ENCODE assay signal across 15 cellular contexts in the genomic region with DNA sequence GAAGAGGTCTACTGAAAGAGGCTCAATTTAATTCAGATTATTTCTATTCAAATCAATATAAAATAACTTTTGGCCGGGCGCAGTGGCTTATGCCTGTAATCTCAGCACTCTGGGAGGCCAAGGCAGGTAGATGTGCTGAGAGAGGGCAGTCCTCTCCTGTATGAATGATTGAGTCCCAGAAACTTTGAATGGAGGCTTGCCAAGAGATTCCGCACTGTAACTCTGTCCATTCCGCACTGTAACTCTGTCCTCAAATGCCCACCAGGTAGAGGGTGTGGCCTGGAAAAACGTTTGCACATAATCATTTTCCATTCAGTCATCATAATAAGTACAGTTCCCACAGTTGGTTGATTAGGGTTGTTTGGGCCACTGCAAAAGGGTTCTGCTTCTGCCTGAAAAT.
A peak's percentile ranks its signal among the peaks of the same experiment; 100 is the strongest.
DNase-seq lines count a peak whose midpoint lies in the region; ATAC-seq and TF ChIP-seq lines count a peak whose summit lies in the region.
"Had no signal": no experiment of that assay in that cellular context is flagged by ENCODE, and none has a peak within 500 bp of the region (broad histone marks: within the 10 kb centered on the region; RNA-seq: fewer than 3 reads in every experiment).

No MANE protein-coding gene starts in this region.

- DNase-seq in GM23338 (ENCODE audit: low spot score), result no peak
- no peak for DNase-seq in PC-3
- peak; percentile 31 for DNase-seq in fibroblast of mammary gland (ENCODE audit: low read depth)
- DNase-seq in skeletal muscle cell (ENCODE audit: low read depth), result peak; percentile 31
- DNase-seq in OCI-M1 (lab: John Stamatoyannopoulos, UW), result no peak
- no peak for DNase-seq in GDM1 (lab: John Stamatoyannopoulos, UW)
- DNase-seq: C1 segment of cervical spinal cord; Caco-2; CD8-positive, alpha-beta T cell; DMS153; DND-41; GM23248; H9 had no signal

- TF ChIP-seq CTCF in GM23338 (conservative IDR thresholded peaks at IDR 0.05; ENCODE audit: low read depth in 2 of 2) (no peak), PC-3 (conservative IDR thresholded peaks at IDR 0.05; ENCODE audit: low read depth, low read length) (no peak), fibroblast of mammary gland (conservative IDR thresholded peaks at IDR 0.05; ENCODE audit: control insufficient read depth, insufficient read depth, low read depth, low read length) (no peak)

- BruUV-seq in PC-3 (replicated peaks; lab: Mats Ljungman, UMichigan), result no TSS peak

- no peaks in the 10 kb centered on the region; the same call in 2 of the 3 replicates for H3K36me3 Mint-ChIP-seq in GM23338 (ENCODE audit: low read depth)
- H3K36me3 Mint-ChIP-seq: CD8-positive, alpha-beta T cell had no signal

- intact Hi-C loops in PC-3 (cut with micrococcal nuclease), result no loop called here

- H3K9me3 Mint-ChIP-seq in GM23338, result peaks cover 2% of the 10 kb centered on the region; the same call in 1 of the 3 replicates
- H3K9me3 Mint-ChIP-seq: CD8-positive, alpha-beta T cell; H9 had no signal

- H3K9me3 ChIP-seq in PC-3 (ENCODE audit: low read length), result no peaks in the 10 kb centered on the region
- H3K9me3 ChIP-seq: Caco-2 had no signal

- no peak overlapping the region for H3K27ac ChIP-seq in GM23338 (ENCODE audit: low read depth)
- H3K27ac ChIP-seq in PC-3 (ENCODE audit: low read length), result peak overlapping the region; percentile 62
- H3K27ac ChIP-seq: GM23248 had no signal

- no peak overlapping the region for H3K4me3 Mint-ChIP-seq in GM23338
- H3K4me3 Mint-ChIP-seq: CD8-positive, alpha-beta T cell; H9 had no signal

- H3F3A ChIP-seq in GM23338 (replicated peaks; ENCODE audit: low read depth), result no peaks in the 10 kb centered on the region
- H3F3A ChIP-seq in PC-3 (ENCODE audit: low read length, unreplicated experiment), result no peaks in the 10 kb centered on the region

- no peak overlapping the region for H3K4me3 ChIP-seq in GM23338
- no peak overlapping the region for H3K4me3 ChIP-seq in PC-3 (ENCODE audit: low read length)
- no peak overlapping the region for H3K4me3 ChIP-seq in fibroblast of mammary gland (ENCODE audit: control insufficient read depth, low read depth, low read length)
- no peak overlapping the region for H3K4me3 ChIP-seq in skeletal muscle cell (ENCODE audit: low read depth, low read length)
- H3K4me3 ChIP-seq: GM12878, GM23248 had no signal

- H4K20me1 ChIP-seq in GM23338 (replicated peaks; ENCODE audit: insufficient read depth) (no peaks in the 10 kb centered on the region), PC-3 (ENCODE audit: low read length) (no peaks in the 10 kb centered on the region)

- H3K4me1 Mint-ChIP-seq in GM23338, result peaks cover 21% of the 10 kb centered on the region

- no peaks in the 10 kb centered on the region for H3K9me2 ChIP-seq in GM23338 (ENCODE audit: insufficient read depth)
- no peaks in the 10 kb centered on the region for H3K9me2 ChIP-seq in PC-3 (replicated peaks; ENCODE audit: low read length)

- H2AFZ ChIP-seq in GM23338 (peak overlapping the region; percentile 60; the same call in 1 of the 2 replicates), PC-3 (ENCODE audit: low read length) (no peak overlapping the region)
- H2AFZ ChIP-seq: GM23248 had no signal

- peaks cover 2% of the 10 kb centered on the region for H3K27me3 Mint-ChIP-seq in GM23338 (ENCODE audit: insufficient read depth, low read depth, poor library complexity)

- H3K4me1 ChIP-seq in GM23338 (ENCODE audit: insufficient read depth), result peaks cover 19% of the 10 kb centered on the region
- peaks cover 5% of the 10 kb centered on the region for H3K4me1 ChIP-seq in PC-3 (ENCODE audit: insufficient read depth, low read length)
- H3K4me1 ChIP-seq: Caco-2 had no signal

- H3K27me3 ChIP-seq in GM23338 (ENCODE audit: insufficient read depth), result no peaks in the 10 kb centered on the region
- no peaks in the 10 kb centered on the region for H3K27me3 ChIP-seq in PC-3 (ENCODE audit: low read length)

- H3K4me2 ChIP-seq in GM23338, result no peak overlapping the region
- 0 out of 2 replicates have a peak overlapping the region, but pooled peaks have one; percentile 13 for H3K4me2 ChIP-seq in PC-3 (ENCODE audit: low read length)

- POLR2A ChIA-PET in PC-3 (lab: Charles Lee; ENCODE audit: unreplicated experiment), result no interaction called here

- no peak for ATAC-seq in GM23338
- no peak for ATAC-seq in PC-3
- ATAC-seq: CD8-positive, alpha-beta T cell; GM12878; HCT116 had no signal

- no peak overlapping the region for H3K27ac Mint-ChIP-seq in GM23338
- H3K27ac Mint-ChIP-seq: CD8-positive, alpha-beta T cell; H9 had no signal

- peak overlapping the region; percentile 23; the same call in 1 of the 2 replicates for H3K9ac ChIP-seq in PC-3 (ENCODE audit: low read length)
- H3K9ac ChIP-seq: GM23248 had no signal

- CTCF ChIA-PET in PC-3 (lab: Charles Lee), result interaction anchor here (0.7 kb wide), 1 partner anchor 170 kb away, joined by 7 read pairs; no protein-coding TSS in a partner anchor

- no peaks in the 10 kb centered on the region for H3K79me2 ChIP-seq in GM23338 (replicated peaks; ENCODE audit: insufficient read depth)
- H3K79me2 ChIP-seq in PC-3 (ENCODE audit: low read length), result no peaks in the 10 kb centered on the region

- H3K36me3 ChIP-seq in GM23338 (ENCODE audit: insufficient read depth), result no peaks in the 10 kb centered on the region
- H3K36me3 ChIP-seq in PC-3 (ENCODE audit: low read depth, low read length), result no peaks in the 10 kb centered on the region

TF ChIP-seq in GM23338, 12 proteins besides CTCF, POLR2A, EP300 and RAD21 (continues in another document):
- TF ChIP-seq ZNF114 (CRISPR knock-in tag; IDR thresholded peaks at IDR 0.05) (no peak), POLR2AphosphoS5 (IDR thresholded peaks at IDR 0.05; ENCODE audit: low read depth) (no peak), NANOG (IDR thresholded peaks at IDR 0.05; ENCODE audit: borderline replicate concordance) (no peak)
- TF ChIP-seq, protein P1, sequence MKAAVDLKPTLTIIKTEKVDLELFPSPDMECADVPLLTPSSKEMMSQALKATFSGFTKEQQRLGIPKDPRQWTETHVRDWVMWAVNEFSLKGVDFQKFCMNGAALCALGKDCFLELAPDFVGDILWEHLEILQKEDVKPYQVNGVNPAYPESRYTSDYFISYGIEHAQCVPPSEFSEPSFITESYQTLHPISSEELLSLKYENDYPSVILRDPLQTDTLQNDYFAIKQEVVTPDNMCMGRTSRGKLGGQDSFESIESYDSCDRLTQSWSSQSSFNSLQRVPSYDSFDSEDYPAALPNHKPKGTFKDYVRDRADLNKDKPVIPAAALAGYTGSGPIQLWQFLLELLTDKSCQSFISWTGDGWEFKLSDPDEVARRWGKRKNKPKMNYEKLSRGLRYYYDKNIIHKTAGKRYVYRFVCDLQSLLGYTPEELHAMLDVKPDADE (IDR thresholded peaks at IDR 0.05), result no peak
- TF ChIP-seq, protein P2, sequence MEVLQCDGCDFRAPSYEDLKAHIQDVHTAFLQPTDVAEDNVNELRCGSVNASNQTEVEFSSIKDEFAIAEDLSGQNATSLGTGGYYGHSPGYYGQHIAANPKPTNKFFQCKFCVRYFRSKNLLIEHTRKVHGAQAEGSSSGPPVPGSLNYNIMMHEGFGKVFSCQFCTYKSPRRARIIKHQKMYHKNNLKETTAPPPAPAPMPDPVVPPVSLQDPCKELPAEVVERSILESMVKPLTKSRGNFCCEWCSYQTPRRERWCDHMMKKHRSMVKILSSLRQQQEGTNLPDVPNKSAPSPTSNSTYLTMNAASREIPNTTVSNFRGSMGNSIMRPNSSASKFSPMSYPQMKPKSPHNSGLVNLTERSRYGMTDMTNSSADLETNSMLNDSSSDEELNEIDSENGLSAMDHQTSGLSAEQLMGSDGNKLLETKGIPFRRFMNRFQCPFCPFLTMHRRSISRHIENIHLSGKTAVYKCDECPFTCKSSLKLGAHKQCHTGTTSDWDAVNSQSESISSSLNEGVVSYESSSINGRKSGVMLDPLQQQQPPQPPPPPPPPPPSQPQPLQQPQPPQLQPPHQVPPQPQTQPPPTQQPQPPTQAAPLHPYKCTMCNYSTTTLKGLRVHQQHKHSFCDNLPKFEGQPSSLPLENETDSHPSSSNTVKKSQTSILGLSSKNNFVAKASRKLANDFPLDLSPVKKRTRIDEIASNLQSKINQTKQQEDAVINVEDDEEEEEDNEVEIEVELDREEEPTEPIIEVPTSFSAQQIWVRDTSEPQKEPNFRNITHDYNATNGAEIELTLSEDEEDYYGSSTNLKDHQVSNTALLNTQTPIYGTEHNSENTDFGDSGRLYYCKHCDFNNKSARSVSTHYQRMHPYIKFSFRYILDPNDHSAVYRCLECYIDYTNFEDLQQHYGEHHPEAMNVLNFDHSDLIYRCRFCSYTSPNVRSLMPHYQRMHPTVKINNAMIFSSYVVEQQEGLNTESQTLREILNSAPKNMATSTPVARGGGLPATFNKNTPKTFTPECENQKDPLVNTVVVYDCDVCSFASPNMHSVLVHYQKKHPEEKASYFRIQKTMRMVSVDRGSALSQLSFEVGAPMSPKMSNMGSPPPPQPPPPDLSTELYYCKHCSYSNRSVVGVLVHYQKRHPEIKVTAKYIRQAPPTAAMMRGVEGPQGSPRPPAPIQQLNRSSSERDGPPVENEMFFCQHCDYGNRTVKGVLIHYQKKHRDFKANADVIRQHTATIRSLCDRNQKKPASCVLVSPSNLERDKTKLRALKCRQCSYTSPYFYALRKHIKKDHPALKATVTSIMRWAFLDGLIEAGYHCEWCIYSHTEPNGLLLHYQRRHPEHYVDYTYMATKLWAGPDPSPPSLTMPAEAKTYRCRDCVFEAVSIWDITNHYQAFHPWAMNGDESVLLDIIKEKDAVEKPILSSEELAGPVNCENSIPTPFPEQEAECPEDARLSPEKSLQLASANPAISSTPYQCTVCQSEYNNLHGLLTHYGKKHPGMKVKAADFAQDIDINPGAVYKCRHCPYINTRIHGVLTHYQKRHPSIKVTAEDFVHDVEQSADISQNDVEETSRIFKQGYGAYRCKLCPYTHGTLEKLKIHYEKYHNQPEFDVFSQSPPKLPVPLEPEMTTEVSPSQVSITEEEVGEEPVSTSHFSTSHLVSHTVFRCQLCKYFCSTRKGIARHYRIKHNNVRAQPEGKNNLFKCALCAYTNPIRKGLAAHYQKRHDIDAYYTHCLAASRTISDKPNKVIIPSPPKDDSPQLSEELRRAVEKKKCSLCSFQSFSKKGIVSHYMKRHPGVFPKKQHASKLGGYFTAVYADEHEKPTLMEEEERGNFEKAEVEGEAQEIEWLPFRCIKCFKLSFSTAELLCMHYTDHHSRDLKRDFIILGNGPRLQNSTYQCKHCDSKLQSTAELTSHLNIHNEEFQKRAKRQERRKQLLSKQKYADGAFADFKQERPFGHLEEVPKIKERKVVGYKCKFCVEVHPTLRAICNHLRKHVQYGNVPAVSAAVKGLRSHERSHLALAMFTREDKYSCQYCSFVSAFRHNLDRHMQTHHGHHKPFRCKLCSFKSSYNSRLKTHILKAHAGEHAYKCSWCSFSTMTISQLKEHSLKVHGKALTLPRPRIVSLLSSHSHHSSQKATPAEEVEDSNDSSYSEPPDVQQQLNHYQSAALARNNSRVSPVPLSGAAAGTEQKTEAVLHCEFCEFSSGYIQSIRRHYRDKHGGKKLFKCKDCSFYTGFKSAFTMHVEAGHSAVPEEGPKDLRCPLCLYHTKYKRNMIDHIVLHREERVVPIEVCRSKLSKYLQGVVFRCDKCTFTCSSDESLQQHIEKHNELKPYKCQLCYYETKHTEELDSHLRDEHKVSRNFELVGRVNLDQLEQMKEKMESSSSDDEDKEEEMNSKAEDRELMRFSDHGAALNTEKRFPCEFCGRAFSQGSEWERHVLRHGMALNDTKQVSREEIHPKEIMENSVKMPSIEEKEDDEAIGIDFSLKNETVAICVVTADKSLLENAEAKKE (CRISPR knock-in tag; IDR thresholded peaks at IDR 0.05), result no peak

Comparison
In these comparisons a context has a peak if more than half of its experiments do, and no peak if none do; other contexts are left out.
1. DNase-seq: peak in fibroblast of mammary gland (single experiment) and skeletal muscle cell (single experiment); none in GM23338 (single experiment), PC-3 (single experiment), OCI-M1 (single experiment) and GDM1 (single experiment).